In the genomic region with DNA sequence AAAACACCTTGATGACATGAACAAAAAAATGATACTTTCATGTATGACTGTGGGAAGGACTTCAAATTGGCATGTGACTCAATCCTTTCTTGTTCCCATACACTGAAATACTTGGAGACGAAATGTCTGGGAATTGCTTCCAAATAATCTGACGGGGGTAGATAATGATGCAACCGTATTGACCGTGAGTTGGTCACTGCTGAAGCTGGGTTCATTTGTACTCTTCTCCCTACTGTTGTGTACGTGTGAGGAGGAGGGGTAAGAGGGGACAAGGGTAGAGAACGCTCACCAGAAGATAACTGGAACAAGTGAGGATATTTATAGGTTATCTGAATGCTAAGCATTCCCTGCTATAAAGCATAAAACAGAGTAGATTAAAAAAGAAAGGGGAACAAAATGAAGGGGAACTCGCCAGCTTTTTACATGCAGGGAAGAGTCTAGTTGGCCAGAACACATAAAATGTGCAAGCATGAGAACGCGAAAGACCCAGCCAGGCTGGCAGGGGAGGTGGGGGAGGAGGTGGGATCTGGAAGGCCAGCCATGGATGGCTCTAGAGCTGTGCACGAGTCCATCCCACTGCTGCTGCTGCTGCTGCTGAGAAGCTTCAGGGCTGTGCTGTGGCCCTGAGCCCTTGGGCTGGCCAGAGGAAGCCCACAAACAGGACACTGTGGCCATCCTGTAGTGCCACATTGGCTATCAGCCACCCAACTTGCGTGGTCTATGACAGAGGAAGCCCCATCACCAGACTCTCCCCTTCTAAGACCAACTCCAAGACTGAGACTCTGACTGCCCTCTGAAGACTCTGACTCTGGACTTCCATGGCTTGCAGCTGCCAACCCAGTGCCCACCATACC, we compare ENCODE assay signal across 22 cellular contexts. TPM values are rescaled to one million over a fixed set of nuclear protein-coding genes. Genes with fewer than 3 reads are reported as not detected.
"Had no signal": no experiment of that assay in that cellular context is flagged by ENCODE, and none has a peak within 500 bp of the region (broad histone marks: within the 10 kb centered on the region; RNA-seq: fewer than 3 reads in every experiment).

No MANE protein-coding gene starts in this region.

- H3K4me3 Mint-ChIP-seq: activated CD8-positive, alpha-beta memory T cell treated with anti-CD3 and anti-CD28 coated beads, Interleukin-2, amount 10 ng/mL, durations not matched to agents 7 days and 5 days; activated naive CD8-positive, alpha-beta T cell; activated T-cell treated with anti-CD3 and anti-CD28 coated beads, Interleukin-2, amount 50 U/mL, for 24 hours; brain; T-helper 2 cell treated with Interferon-gamma antibody and Interleukin-4, amounts not matched to agents 5 μg/mL and 100 μg/mL, for 36 hours had no signal

- H3K36me3 Mint-ChIP-seq: activated CD8-positive, alpha-beta memory T cell treated with anti-CD3 and anti-CD28 coated beads, Interleukin-2, amount 10 ng/mL, durations not matched to agents 7 days and 5 days; activated naive CD8-positive, alpha-beta T cell; brain had no signal

- H3K27ac Mint-ChIP-seq: activated CD8-positive, alpha-beta memory T cell treated with anti-CD3 and anti-CD28 coated beads, Interleukin-2, amount 10 ng/mL, durations not matched to agents 7 days and 5 days; activated naive CD8-positive, alpha-beta T cell; activated T-cell treated with anti-CD3 and anti-CD28 coated beads, Interleukin-2, amount 50 U/mL, for 24 hours; T-helper 2 cell treated with Interferon-gamma antibody and Interleukin-4, amounts not matched to agents 5 μg/mL and 100 μg/mL, for 36 hours had no signal

- H3K4me1 Mint-ChIP-seq: activated CD8-positive, alpha-beta memory T cell treated with anti-CD3 and anti-CD28 coated beads, Interleukin-2, amount 10 ng/mL, durations not matched to agents 7 days and 5 days had no signal

- H3K4me3 ChIP-seq: prostate gland, right lobe of liver, suprapubic skin, upper lobe of left lung had no signal

- H3K27me3 ChIP-seq: right lobe of liver, suprapubic skin, upper lobe of left lung had no signal

- FAIRE-seq: islet of Langerhans had no signal

- H3K36me3 ChIP-seq: prostate gland, right lobe of liver, suprapubic skin, upper lobe of left lung had no signal

- H3K9me3 ChIP-seq: prostate gland, right lobe of liver, suprapubic skin, upper lobe of left lung had no signal

- DNase-seq: activated CD4-positive, alpha-beta T cell treated with anti-CD3 and anti-CD28 coated beads, Interleukin-2, amount 50 U/mL, for 4 hours; activated CD4-positive, CD25-positive, alpha-beta regulatory T cell treated with anti-CD3 and anti-CD28 coated beads, Interleukin-2, amount 50 U/mL, for 72 hours; activated CD8-positive, alpha-beta memory T cell treated with anti-CD3 and anti-CD28 coated beads, Interleukin-2, amount 10 ng/mL, durations not matched to agents 7 days and 5 days; activated gamma-delta T cell; activated T-cell treated with anti-CD3 and anti-CD28 coated beads, Interleukin-2, amount 50 U/mL, for 24 hours; cerebellar nuclear complex; dermis blood vessel endothelial cell; foreskin fibroblast; head of caudate nucleus; mesendoderm; right lobe of liver; stimulated activated CD4-positive, alpha-beta T cell treated with anti-CD3 and anti-CD28 coated beads, Interleukin-12 subunit alpha, Interleukin-12 subunit beta, amount 100 ng/mL, for 4 hours; stimulated activated naive CD8-positive, alpha-beta T cell treated with anti-CD3 and anti-CD28 coated beads, Interleukin-15, Interleukin-2, amounts not matched to agents 100 U/mL and 50 U/mL, for 24 hours; upper lobe of left lung had no signal

- H3K9me3 Mint-ChIP-seq: activated T-cell treated with anti-CD3 and anti-CD28 coated beads, Interleukin-2, amount 50 U/mL, for 24 hours; T-helper 2 cell treated with Interferon-gamma antibody and Interleukin-4, amounts not matched to agents 5 μg/mL and 100 μg/mL, for 36 hours had no signal

- H3K27ac ChIP-seq: prostate gland, right lobe of liver, suprapubic skin, upper lobe of left lung had no signal

- H3K4me1 ChIP-seq: right lobe of liver, suprapubic skin, upper lobe of left lung had no signal

RNA-seq across cellular contexts. Expression of gene CETN1, which starts 15.2 kb away (rescaled TPM):
- total RNA-seq: activated CD8-positive, alpha-beta memory T cell treated with anti-CD3 and anti-CD28 coated beads, Interleukin-2, amount 10 ng/mL, durations not matched to agents 7 days and 5 days; dermis blood vessel endothelial cell; epithelial cell of proximal tubule; left lobe of liver; right lobe of liver; suprapubic skin; upper lobe of left lung had no signal

RNA-seq across cellular contexts. Expression of gene CLUL1, which starts 31.9 kb away (rescaled TPM):
- total RNA-seq: activated CD8-positive, alpha-beta memory T cell treated with anti-CD3 and anti-CD28 coated beads, Interleukin-2, amount 10 ng/mL, durations not matched to agents 7 days and 5 days; epithelial cell of proximal tubule; left lobe of liver; right lobe of liver had no signal
